In the genomic region with DNA sequence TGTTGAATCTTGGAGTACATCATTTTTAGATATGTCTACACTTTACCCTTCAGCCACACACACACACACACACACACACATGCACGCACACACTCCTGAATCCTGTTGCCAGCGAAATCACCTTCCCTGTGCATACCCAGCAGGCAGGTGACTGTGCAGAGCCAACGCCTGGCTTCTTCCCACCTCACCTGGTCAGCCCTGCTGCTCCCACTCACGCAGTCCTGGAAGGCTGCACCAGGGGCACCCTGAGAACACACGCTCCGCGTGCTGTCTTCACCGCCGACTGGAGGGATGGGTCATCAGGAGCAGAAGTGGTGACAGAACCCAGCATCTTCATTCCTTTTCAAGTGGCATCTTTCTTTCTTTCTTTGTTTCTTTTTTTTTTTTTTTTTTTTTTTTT, we compare ENCODE assay signal across 8 cellular contexts.
"Had no signal": no experiment of that assay in that cellular context is flagged by ENCODE, and none has a peak within 500 bp of the region (broad histone marks: within the 10 kb centered on the region; RNA-seq: fewer than 3 reads in every experiment).

No MANE protein-coding gene starts in this region.

- H3K4me3 ChIP-seq: GM12878 had no signal

- FAIRE-seq: G401.6, GM12878, GM12891, GM12892, GM18507, GM19239 had no signal

- DNase-seq: GDM1, GF-D8 had no signal
